Comparison of ENCODE assay signal across 8 cellular contexts in the genomic region with DNA sequence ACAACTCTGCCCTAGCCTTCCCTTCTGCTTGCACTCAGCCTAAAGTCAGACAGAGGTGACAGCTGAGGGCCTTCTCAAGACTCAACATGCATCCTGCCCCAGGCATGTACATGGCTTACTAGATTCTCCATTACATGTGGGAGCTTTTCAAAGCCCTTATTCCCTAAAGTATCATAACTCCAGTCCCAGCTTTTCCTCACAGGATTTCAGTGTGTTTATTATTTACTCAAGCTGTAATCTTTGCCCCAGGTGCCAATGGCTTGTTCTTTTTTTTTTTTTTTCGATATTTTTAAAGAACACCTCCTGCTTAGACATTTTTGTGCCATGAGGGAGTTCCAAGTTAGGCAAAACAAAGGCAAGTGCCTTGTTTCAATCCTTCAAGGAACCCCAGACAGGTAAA.
"Had no signal": no experiment of that assay in that cellular context is flagged by ENCODE, and none has a peak within 500 bp of the region (broad histone marks: within the 10 kb centered on the region; RNA-seq: fewer than 3 reads in every experiment).

No MANE protein-coding gene starts in this region.

- H3K4me2 ChIP-seq: GM23338 had no signal

- DNase-seq: H9, HCEC 1CT, IMR-90 had no signal

- H2AFZ ChIP-seq: GM23338 had no signal

- FAIRE-seq: H1, H54, K562 had no signal

- H3K27ac ChIP-seq: HL-60 had no signal

- H3K4me3 ChIP-seq: GM23338, K562 had no signal

- ATAC-seq: GM23338, K562 had no signal
